ENCODE assay signal across 13 cellular contexts in the genomic region with DNA sequence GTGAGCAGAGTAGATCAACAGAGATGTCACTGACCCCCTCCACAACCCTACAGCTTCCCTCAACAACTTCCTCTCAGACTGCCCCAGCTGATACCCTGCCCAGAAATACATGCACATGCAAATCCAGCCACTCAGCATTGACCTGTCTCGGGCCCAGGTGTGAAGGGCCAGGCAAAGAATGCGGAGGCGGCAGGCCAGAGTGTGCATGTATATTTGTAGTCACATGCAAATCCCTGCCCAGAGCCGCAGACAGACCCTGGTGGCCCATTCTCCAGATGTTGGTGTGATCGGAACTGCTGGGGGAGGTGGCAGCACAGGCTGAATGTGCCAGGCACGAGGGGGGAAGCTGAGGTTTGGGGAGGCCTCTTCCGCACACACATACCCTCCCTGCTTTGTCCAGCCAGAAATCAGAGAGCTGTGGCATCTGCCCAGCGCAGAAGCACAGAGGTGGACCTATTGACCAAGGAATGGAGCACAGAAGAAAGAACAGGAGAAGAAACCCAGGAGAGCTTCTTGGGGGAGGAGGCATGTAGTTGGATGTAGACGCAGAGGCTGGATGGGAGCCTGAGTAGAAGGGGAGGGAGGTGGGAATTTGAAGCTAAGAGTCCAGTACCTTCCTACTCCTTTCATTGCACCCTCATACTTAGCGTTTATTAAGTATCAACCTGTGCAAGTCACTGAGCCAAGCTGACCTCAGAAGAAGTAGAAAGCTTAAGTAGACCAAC. TPM values are rescaled to one million over a fixed set of nuclear protein-coding genes. Genes with fewer than 3 reads are reported as not detected.
DNase-seq lines count a peak whose midpoint lies in the region; ATAC-seq and TF ChIP-seq lines count a peak whose summit lies in the region.
"Had no signal": no experiment of that assay in that cellular context is flagged by ENCODE, and none has a peak within 500 bp of the region (broad histone marks: within the 10 kb centered on the region; RNA-seq: fewer than 3 reads in every experiment).

No MANE protein-coding gene starts in this region.

- peaks cover 22 to 33% (median 31%) of the 10 kb centered on the region in 3 donors for H3K4me1 Mint-ChIP-seq in IgD-negative memory B cell
- H3K4me1 Mint-ChIP-seq: brain had no signal

- no peak for TF ChIP-seq CTCF in GM12865 (IDR thresholded peaks at IDR 0.05; ENCODE audit: insufficient read depth, low read depth, low read length, missing control alignments)

- no peak overlapping the region for H3K4me3 ChIP-seq in GM12865 (ENCODE audit: low read depth, low read length)

- peaks cover 0 to 2% (median 0%) of the 10 kb centered on the region in 3 donors for H3K9me3 Mint-ChIP-seq in IgD-negative memory B cell
- H3K9me3 Mint-ChIP-seq: natural killer cell treated with Interleukin-12 subunit alpha and Interleukin-12 subunit beta and Interleukin-15 and Interleukin-18, amount 100 ng/mL, for 72 hours had no signal

- H3K4me3 Mint-ChIP-seq in IgD-negative memory B cell: peak overlapping the region in 2 of 4 donors; percentile 72 to 78
- H3K4me3 Mint-ChIP-seq: brain; natural killer cell treated with Interleukin-12 subunit alpha and Interleukin-12 subunit beta and Interleukin-15 and Interleukin-18, amount 100 ng/mL, for 72 hours had no signal

- peak overlapping the region in 2 of 3 donors; percentile 17 to 76 for H3K27ac Mint-ChIP-seq in IgD-negative memory B cell
- H3K27ac Mint-ChIP-seq: brain; natural killer cell treated with Interleukin-12 subunit alpha and Interleukin-12 subunit beta and Interleukin-15 and Interleukin-18, amount 100 ng/mL, for 72 hours had no signal

- peak; percentile 87 for DNase-seq in GM12865 (ENCODE audit: low read depth)
- no peak for DNase-seq in activated effector memory CD4-positive, alpha-beta T cell treated with Interleukin-2 at 50 U/mL for 16 hours
- DNase-seq in DMS153 (lab: John Stamatoyannopoulos, UW): no peak
- no peak for DNase-seq in effector CD4-positive, alpha-beta T cell
- DNase-seq in NCI-H526 (lab: John Stamatoyannopoulos, UW): no peak
- DNase-seq: GDM1; NCI-H1436; stimulated activated naive CD8-positive, alpha-beta T cell treated with anti-CD3 and anti-CD28 coated beads, Interleukin-15, Interleukin-2, amounts not matched to agents 100 U/mL and 50 U/mL, for 24 hours had no signal

- H3K36me3 Mint-ChIP-seq in IgD-negative memory B cell: peaks cover 1% of the 10 kb centered on the region
- H3K36me3 Mint-ChIP-seq: natural killer cell treated with Interleukin-12 subunit alpha and Interleukin-12 subunit beta and Interleukin-15 and Interleukin-18, amount 100 ng/mL, for 72 hours had no signal

- H3K27me3 Mint-ChIP-seq in IgD-negative memory B cell: peaks cover 4% of the 10 kb centered on the region
- H3K27me3 Mint-ChIP-seq: brain; natural killer cell treated with Interleukin-12 subunit alpha and Interleukin-12 subunit beta and Interleukin-15 and Interleukin-18, amount 100 ng/mL, for 72 hours had no signal

- ATAC-seq in GM19324 (IDR thresholded peaks at IDR 0.05; ENCODE audit: low FRiP score, unreplicated experiment) (peak; percentile 87), HG02763 (IDR thresholded peaks at IDR 0.05; ENCODE audit: unreplicated experiment) (peak; percentile 64)
- ATAC-seq: stimulated activated naive CD8-positive, alpha-beta T cell treated with anti-CD3 and anti-CD28 coated beads, Interleukin-15, Interleukin-2, amounts not matched to agents 100 U/mL and 50 U/mL, for 24 hours had no signal

RNA-seq across cellular contexts. Expression of a gene that starts 14.4 kb away (rescaled TPM):
- 1.8 TPM for polyA plus RNA-seq in IgD-negative memory B cell

RNA-seq across cellular contexts. Expression of a gene that starts 17.4 kb away (rescaled TPM):
- polyA plus RNA-seq in IgD-negative memory B cell: 18.5 TPM

RNA-seq across cellular contexts. Expression of a gene that starts 36.3 kb away (rescaled TPM):
- polyA plus RNA-seq in IgD-negative memory B cell: 21.6 TPM

RNA-seq across cellular contexts. Expression of a gene that starts 36.4 kb away (rescaled TPM):
- polyA plus RNA-seq in IgD-negative memory B cell: 91.4 TPM

RNA-seq across cellular contexts. Expression of a gene that starts 47.6 kb away (rescaled TPM):
- polyA plus RNA-seq in IgD-negative memory B cell: 37.6 TPM
